Comparison of ENCODE assay signal across 2 cellular contexts in the genomic region with DNA sequence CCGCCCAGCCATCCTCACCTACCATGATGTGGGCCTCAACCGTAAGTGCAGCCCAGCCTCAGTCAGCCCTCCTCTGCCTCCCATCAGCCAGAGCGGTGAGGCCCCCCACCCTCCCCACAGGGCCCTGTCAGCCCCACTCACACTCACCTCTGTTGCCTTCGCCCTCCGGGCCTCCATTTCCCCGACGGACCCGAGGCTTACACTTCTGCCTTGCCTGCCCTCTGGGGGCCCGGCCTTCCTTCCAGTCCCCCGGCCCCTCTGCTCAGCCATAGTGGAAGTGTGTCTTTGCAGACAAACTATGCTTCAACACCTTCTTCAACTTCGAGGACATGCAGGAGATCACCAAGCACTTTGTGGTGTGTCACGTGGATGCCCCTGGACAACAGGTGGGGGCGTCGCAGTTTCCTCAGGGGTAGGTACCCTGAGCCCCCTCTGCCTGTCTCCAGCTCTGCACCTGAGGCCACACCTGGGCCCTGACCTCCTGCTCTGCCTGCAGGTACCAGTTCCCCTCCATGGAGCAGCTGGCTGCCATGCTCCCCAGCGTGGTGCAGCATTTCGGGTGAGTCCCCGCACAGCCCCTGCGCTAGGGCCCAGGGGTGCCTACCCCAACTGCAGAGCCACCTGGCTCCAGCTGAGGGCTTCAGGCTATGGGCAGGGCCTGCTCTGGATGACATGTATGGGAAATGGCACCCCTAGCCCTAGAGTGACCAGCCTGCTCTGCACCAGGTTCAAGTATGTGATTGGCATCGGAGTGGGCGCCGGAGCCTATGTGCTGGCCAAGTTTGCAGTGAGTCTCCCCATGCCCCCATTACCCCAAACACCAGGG.
TF ChIP-seq lines count a peak whose summit lies in the region.

No MANE protein-coding gene starts in this region.

TF ChIP-seq in HEK293, 187 proteins besides CTCF, POLR2A, EP300 and RAD21:
- TF ChIP-seq GLI4 (tag by site-specific recombination; IDR thresholded peaks at IDR 0.05) (no peak), SCRT2 (tag by site-specific recombination; IDR thresholded peaks at IDR 0.05) (peak; percentile 75)
TF ChIP-seq in HEK293: peak in this region for 1.

TF ChIP-seq in HepG2, 621 proteins besides CTCF, POLR2A, EP300 and RAD21:
- TF ChIP-seq ISL2 (CRISPR knock-in tag; IDR thresholded peaks at IDR 0.05) (no peak), SMC3 (IDR thresholded peaks at IDR 0.05; ENCODE audit: low read length) (no peak), ZBTB7B (CRISPR knock-in tag; IDR thresholded peaks at IDR 0.05) (no peak), SMARCC2 (IDR thresholded peaks at IDR 0.05) (no peak), RARG (CRISPR knock-in tag; IDR thresholded peaks at IDR 0.05; ENCODE audit: low read depth) (no peak), ZNF83 (CRISPR knock-in tag; IDR thresholded peaks at IDR 0.05; ENCODE audit: borderline replicate concordance) (0 out of 2 replicates have a peak, but pooled peaks have one; percentile 37), ZFP1 (CRISPR knock-in tag; IDR thresholded peaks at IDR 0.05) (no peak), CENPT (CRISPR knock-in tag; IDR thresholded peaks at IDR 0.05; ENCODE audit: low read depth) (no peak), AGO2 (optimal IDR thresholded peaks at IDR 0.05; ENCODE audit: low read depth, low read length) (peak; percentile 22), ARNT (IDR thresholded peaks at IDR 0.05) (no peak), MEF2D (CRISPR knock-in tag; IDR thresholded peaks at IDR 0.05) (no peak), ZFP62 (CRISPR knock-in tag; IDR thresholded peaks at IDR 0.05) (no peak), NR1H2 (CRISPR knock-in tag; IDR thresholded peaks at IDR 0.05; ENCODE audit: borderline replicate concordance, low read depth) (no peak), ZNF558 (CRISPR knock-in tag; IDR thresholded peaks at IDR 0.05; ENCODE audit: borderline replicate concordance) (no peak), ZNF496 (CRISPR knock-in tag; IDR thresholded peaks at IDR 0.05; ENCODE audit: insufficient replicate concordance) (no peak)
- TF ChIP-seq, protein P1, sequence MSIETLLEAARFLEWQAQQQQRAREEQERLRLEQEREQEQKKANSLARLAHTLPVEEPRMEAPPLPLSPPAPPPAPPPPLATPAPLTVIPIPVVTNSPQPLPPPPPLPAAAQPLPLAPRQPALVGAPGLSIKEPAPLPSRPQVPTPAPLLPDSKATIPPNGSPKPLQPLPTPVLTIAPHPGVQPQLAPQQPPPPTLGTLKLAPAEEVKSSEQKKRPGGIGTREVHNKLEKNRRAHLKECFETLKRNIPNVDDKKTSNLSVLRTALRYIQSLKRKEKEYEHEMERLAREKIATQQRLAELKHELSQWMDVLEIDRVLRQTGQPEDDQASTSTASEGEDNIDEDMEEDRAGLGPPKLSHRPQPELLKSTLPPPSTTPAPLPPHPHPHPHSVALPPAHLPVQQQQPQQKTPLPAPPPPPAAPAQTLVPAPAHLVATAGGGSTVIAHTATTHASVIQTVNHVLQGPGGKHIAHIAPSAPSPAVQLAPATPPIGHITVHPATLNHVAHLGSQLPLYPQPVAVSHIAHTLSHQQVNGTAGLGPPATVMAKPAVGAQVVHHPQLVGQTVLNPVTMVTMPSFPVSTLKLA (IDR thresholded peaks at IDR 0.05) = peak; percentile 35
- TF ChIP-seq, protein P2, sequence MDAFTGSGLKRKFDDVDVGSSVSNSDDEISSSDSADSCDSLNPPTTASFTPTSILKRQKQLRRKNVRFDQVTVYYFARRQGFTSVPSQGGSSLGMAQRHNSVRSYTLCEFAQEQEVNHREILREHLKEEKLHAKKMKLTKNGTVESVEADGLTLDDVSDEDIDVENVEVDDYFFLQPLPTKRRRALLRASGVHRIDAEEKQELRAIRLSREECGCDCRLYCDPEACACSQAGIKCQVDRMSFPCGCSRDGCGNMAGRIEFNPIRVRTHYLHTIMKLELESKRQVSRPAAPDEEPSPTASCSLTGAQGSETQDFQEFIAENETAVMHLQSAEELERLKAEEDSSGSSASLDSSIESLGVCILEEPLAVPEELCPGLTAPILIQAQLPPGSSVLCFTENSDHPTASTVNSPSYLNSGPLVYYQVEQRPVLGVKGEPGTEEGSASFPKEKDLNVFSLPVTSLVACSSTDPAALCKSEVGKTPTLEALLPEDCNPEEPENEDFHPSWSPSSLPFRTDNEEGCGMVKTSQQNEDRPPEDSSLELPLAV (CRISPR knock-in tag; conservative IDR thresholded peaks at IDR 0.05; ENCODE audit: low read depth) = no peak
- TF ChIP-seq, protein P3, sequence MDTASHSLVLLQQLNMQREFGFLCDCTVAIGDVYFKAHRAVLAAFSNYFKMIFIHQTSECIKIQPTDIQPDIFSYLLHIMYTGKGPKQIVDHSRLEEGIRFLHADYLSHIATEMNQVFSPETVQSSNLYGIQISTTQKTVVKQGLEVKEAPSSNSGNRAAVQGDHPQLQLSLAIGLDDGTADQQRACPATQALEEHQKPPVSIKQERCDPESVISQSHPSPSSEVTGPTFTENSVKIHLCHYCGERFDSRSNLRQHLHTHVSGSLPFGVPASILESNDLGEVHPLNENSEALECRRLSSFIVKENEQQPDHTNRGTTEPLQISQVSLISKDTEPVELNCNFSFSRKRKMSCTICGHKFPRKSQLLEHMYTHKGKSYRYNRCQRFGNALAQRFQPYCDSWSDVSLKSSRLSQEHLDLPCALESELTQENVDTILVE (CRISPR knock-in tag; IDR thresholded peaks at IDR 0.05) = no peak
- TF ChIP-seq, protein P4, sequence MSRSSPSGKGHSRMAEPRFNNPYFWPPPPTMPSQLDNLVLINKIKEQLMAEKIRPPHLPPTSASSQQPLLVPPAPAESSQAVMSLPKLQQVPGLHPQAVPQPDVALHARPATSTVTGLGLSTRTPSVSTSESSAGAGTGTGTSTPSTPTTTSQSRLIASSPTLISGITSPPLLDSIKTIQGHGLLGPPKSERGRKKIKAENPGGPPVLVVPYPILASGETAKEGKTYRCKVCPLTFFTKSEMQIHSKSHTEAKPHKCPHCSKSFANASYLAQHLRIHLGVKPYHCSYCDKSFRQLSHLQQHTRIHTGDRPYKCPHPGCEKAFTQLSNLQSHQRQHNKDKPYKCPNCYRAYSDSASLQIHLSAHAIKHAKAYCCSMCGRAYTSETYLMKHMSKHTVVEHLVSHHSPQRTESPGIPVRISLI (CRISPR knock-in tag; IDR thresholded peaks at IDR 0.05; ENCODE audit: borderline replicate concordance) = no peak
- TF ChIP-seq, protein P5, sequence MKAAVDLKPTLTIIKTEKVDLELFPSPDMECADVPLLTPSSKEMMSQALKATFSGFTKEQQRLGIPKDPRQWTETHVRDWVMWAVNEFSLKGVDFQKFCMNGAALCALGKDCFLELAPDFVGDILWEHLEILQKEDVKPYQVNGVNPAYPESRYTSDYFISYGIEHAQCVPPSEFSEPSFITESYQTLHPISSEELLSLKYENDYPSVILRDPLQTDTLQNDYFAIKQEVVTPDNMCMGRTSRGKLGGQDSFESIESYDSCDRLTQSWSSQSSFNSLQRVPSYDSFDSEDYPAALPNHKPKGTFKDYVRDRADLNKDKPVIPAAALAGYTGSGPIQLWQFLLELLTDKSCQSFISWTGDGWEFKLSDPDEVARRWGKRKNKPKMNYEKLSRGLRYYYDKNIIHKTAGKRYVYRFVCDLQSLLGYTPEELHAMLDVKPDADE (CRISPR knock-in tag; IDR thresholded peaks at IDR 0.05) = no peak
